ENCODE assay signal across 10 cellular contexts in the genomic region with DNA sequence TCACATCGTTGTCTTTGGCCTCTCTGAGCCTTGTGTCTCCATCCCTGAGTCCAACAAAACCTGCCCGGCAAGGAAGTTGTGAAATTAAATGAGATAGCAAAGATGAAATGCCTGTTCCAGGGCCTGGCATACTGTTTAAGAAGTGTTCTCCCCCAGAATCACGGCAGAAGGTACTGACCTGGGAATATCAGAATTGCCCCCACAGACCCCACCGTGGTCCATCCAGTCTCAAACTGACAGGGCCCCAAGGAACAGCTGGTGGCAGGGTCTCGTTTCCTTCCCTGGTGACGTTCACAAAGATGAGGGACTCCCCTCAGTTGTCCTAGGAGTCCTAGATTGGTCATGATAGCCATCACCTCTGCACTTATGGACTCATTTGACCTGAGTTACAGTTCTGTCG. TPM values are rescaled to one million over a fixed set of nuclear protein-coding genes. Genes with fewer than 3 reads are reported as not detected.
DNase-seq lines count a peak whose midpoint lies in the region; ATAC-seq and TF ChIP-seq lines count a peak whose summit lies in the region.
"Had no signal": no experiment of that assay in that cellular context is flagged by ENCODE, and none has a peak within 500 bp of the region (broad histone marks: within the 10 kb centered on the region; RNA-seq: fewer than 3 reads in every experiment).

No MANE protein-coding gene starts in this region.

- H3K36me3 ChIP-seq in CD8-positive, alpha-beta T cell (ENCODE audit: insufficient read depth, low read length), result no peaks in the 10 kb centered on the region
- H3K36me3 ChIP-seq in Karpas-422 (ENCODE audit: insufficient read depth, low read length), result no peaks in the 10 kb centered on the region

- H3K27me3 ChIP-seq in CD8-positive, alpha-beta T cell (ENCODE audit: insufficient read depth, low read length), result no peaks in the 10 kb centered on the region
- no peaks in the 10 kb centered on the region for H3K27me3 ChIP-seq in Karpas-422 (ENCODE audit: low read length)

- peaks cover 3% of the 10 kb centered on the region for H3K36me3 Mint-ChIP-seq in CD8-positive, alpha-beta T cell
- H3K36me3 Mint-ChIP-seq in naive thymus-derived CD8-positive, alpha-beta T cell, result peaks cover 0 to 2% (median 0%) of the 10 kb centered on the region in 3 donors

- H3K4me3 Mint-ChIP-seq in CD8-positive, alpha-beta T cell, result peak overlapping the region; percentile 84
- peak overlapping the region; percentile 85 to 95 (median 90) for H3K4me3 Mint-ChIP-seq in naive thymus-derived CD8-positive, alpha-beta T cell

- H2AFZ ChIP-seq in Karpas-422 (ENCODE audit: low read length), result no peak overlapping the region

- CTCF ChIA-PET in CD8-positive, alpha-beta T cell (lab: Charles Lee), result interaction anchor here (0.8 kb wide), 1 partner anchor 216 kb away, joined by 3 read pairs; no protein-coding TSS in a partner anchor

- H3K9me2 ChIP-seq in Karpas-422 (replicated peaks; ENCODE audit: insufficient read depth, low read length), result no peaks in the 10 kb centered on the region

- no peak for TF ChIP-seq CTCF in CD8-positive, alpha-beta T cell (IDR thresholded peaks at IDR 0.05)
- no peak for TF ChIP-seq CTCF in coronary artery (IDR thresholded peaks at IDR 0.05)

- H3K4me2 ChIP-seq in Karpas-422 (ENCODE audit: low read depth, low read length, poor library complexity, severe bottlenecking), result peak overlapping the region; percentile 99

- POLR2A ChIA-PET in CD8-positive, alpha-beta T cell (lab: Charles Lee), result no interaction called here
- POLR2A ChIA-PET in naive thymus-derived CD8-positive, alpha-beta T cell (lab: Charles Lee), result no interaction called here

- H3K27ac Mint-ChIP-seq in CD8-positive, alpha-beta T cell, result no peak overlapping the region
- H3K27ac Mint-ChIP-seq in naive thymus-derived CD8-positive, alpha-beta T cell, result peak overlapping the region in 3 of 10 donors; percentile 35 to 94 (median 78)

- H3K4me1 Mint-ChIP-seq in CD8-positive, alpha-beta T cell (ENCODE audit: low read depth), result peaks cover 42% of the 10 kb centered on the region
- peaks cover 32 to 60% (median 42%) of the 10 kb centered on the region in 4 donors for H3K4me1 Mint-ChIP-seq in naive thymus-derived CD8-positive, alpha-beta T cell

- no peaks in the 10 kb centered on the region for H3K9me3 ChIP-seq in CD8-positive, alpha-beta T cell (ENCODE audit: low read length)
- H3K9me3 ChIP-seq in Karpas-422 (ENCODE audit: low read length), result no peaks in the 10 kb centered on the region

- 0 out of 2 replicates have a peak, but pooled peaks cover 3% of the 10 kb centered on the region for H3K79me2 ChIP-seq in Karpas-422 (ENCODE audit: low read length)

- peaks cover 40% of the 10 kb centered on the region; the same call in 1 of the 2 replicates for H4K20me1 ChIP-seq in Karpas-422 (ENCODE audit: insufficient read depth, low read depth, low read length)

- no peak for ATAC-seq in CD8-positive, alpha-beta T cell
- no peak for ATAC-seq in naive thymus-derived CD8-positive, alpha-beta T cell
- ATAC-seq in HG02884 (IDR thresholded peaks at IDR 0.05; ENCODE audit: unreplicated experiment) (no peak), HG03432 (IDR thresholded peaks at IDR 0.05; ENCODE audit: unreplicated experiment) (no peak)

- no peaks in the 10 kb centered on the region for H3K9me3 Mint-ChIP-seq in CD8-positive, alpha-beta T cell
- no peaks in the 10 kb centered on the region for H3K9me3 Mint-ChIP-seq in naive thymus-derived CD8-positive, alpha-beta T cell

- intact Hi-C loops in CD8-positive, alpha-beta T cell (cut with DNase I, micrococcal nuclease), result loop anchor here (5.0 to 10.0 kb wide), 6 partner anchors 581 to 1836 kb away; a partner anchor contains a TSS

- peak in 1 of 7 experiments; percentile 44 for DNase-seq in CD8-positive, alpha-beta T cell
- DNase-seq in Karpas-422 (no peak), coronary artery (ENCODE audit: low spot score) (peak; percentile 59), NCI-H524 treated with DMSO at 0.1 percent for 48 hours (lab: John Stamatoyannopoulos, UW) (no peak), NCI-H2171 treated with DMSO at 0.1 percent for 48 hours (lab: John Stamatoyannopoulos, UW) (no peak)
- peak in 1 of 10 donors; percentile 13 for DNase-seq in naive thymus-derived CD8-positive, alpha-beta T cell
- DNase-seq: amygdala, NCI-H69 had no signal

- no peak overlapping the region for H3K27ac ChIP-seq in CD8-positive, alpha-beta T cell (ENCODE audit: low read depth, low read length)
- H3K27ac ChIP-seq in Karpas-422 (ENCODE audit: low read length) (no peak overlapping the region), coronary artery (no peak overlapping the region)

- no peak overlapping the region for H3K9ac ChIP-seq in Karpas-422 (ENCODE audit: low read length)

- H3K4me3 ChIP-seq in CD8-positive, alpha-beta T cell (ENCODE audit: low read depth, low read length), result no peak overlapping the region
- H3K4me3 ChIP-seq in Karpas-422 (ENCODE audit: low read length), result peak overlapping the region; percentile 80; the same call in 1 of the 2 replicates
- peak overlapping the region; percentile 84 for H3K4me3 ChIP-seq in coronary artery

- peaks cover 16% of the 10 kb centered on the region for H3K4me1 ChIP-seq in CD8-positive, alpha-beta T cell (ENCODE audit: insufficient read depth, low read length)
- H3K4me1 ChIP-seq in Karpas-422 (ENCODE audit: low read length), result peaks cover 16% of the 10 kb centered on the region

- peaks cover 9% of the 10 kb centered on the region for H3K27me3 Mint-ChIP-seq in CD8-positive, alpha-beta T cell (ENCODE audit: low read depth)
- peaks cover 4 to 10% (median 10%) of the 10 kb centered on the region in 5 donors for H3K27me3 Mint-ChIP-seq in naive thymus-derived CD8-positive, alpha-beta T cell

RNA-seq across cellular contexts. Expression of a gene that starts 1.8 kb away (rescaled TPM):
- 1 to 10 TPM; 2.4 to 3.6 TPM for total RNA-seq in CD8-positive, alpha-beta T cell
- 2.7 and 5.7 TPM in 2 replicates for total RNA-seq in Karpas-422 (2014; rRNA removed; shearing (Covaris generic); ENCODE audit: low replicate concordance)
- 10 to 100 TPM; 10.3 to 12.0 TPM for total RNA-seq in naive thymus-derived CD8-positive, alpha-beta T cell
- 1 to 10 TPM in 1 of 3 donors, under 1 TPM in 2; 0.49 to 1.4 (median 0.87) TPM for polyA plus RNA-seq in naive thymus-derived CD8-positive, alpha-beta T cell
